33 cellular contexts compared by ENCODE assay signal in genomic region chr6:140281236-140281635, GRCh38.
DNase-seq lines count a peak whose midpoint lies in the region; ATAC-seq, FAIRE-seq and TF ChIP-seq lines count a peak whose summit lies in the region.
"Had no signal": no experiment of that assay in that cellular context is flagged by ENCODE, and none has a peak within 500 bp of the region (broad histone marks: within the 10 kb centered on the region; RNA-seq: fewer than 3 reads in every experiment).

No MANE protein-coding gene starts in this region.

- no peak for TF ChIP-seq RAD21 in HepG2 (CRISPR knock-in tag; IDR thresholded peaks at IDR 0.05)

- intact Hi-C loops in HepG2 (cut with micrococcal nuclease; ENCODE audit: unreplicated experiment), result loop anchor here (10.0 kb wide), 1 partner anchor 906 kb away; the partner anchor contains the start of gene CITED2
- intact Hi-C loops in right lobe of liver (cut with DNase I), result loop anchor here in 1 of 2 donors (10.0 kb wide), 1 partner anchor 54 kb away; no protein-coding TSS in a partner anchor

- no peak for TF ChIP-seq EP300 in HepG2 (IDR thresholded peaks at IDR 0.05; ENCODE audit: low read depth in 2 of 2, low read length in 2 of 2)
- no peak for TF ChIP-seq EP300 in HepG2 (CRISPR knock-in tag; IDR thresholded peaks at IDR 0.05; ENCODE audit: borderline replicate concordance)

- peaks cover 12% of the 10 kb centered on the region for H3K4me1 ChIP-seq in HepG2 (ENCODE audit: insufficient read depth, low read length)
- H3K4me1 ChIP-seq in right lobe of liver, result no peaks in the 10 kb centered on the region
- H3K4me1 ChIP-seq in duodenal mucosa (ENCODE audit: control insufficient read depth in 1 of 2, insufficient read depth in 2 of 2, low read length in 2 of 2), result no peaks in the 10 kb centered on the region
- H3K4me1 ChIP-seq: breast epithelium, lower lobe of right lung had no signal

- H3K4me3 ChIP-seq in HepG2 (replicated peaks in 1 of 3; ENCODE audit: insufficient read depth in 1 of 3, low read depth in 2 of 3, low read length in 3 of 3) (no peak overlapping the region), right lobe of liver (no peak overlapping the region), duodenal mucosa (ENCODE audit: low read depth in 1 of 2, low read length in 2 of 2) (peak overlapping the region; percentile 0 to 49)
- H3K4me3 ChIP-seq: breast epithelium, GM23338, lower lobe of right lung, MG63, psoas muscle, transverse colon had no signal

- H3K9ac ChIP-seq in HepG2 (ENCODE audit: insufficient read depth, low read depth, low read length) (no peak overlapping the region), duodenal mucosa (ENCODE audit: low read depth in 1 of 2, low read length in 2 of 2) (no peak overlapping the region)

- POLR2A ChIA-PET in HepG2 (lab: Yijun Ruan, JAX), result interaction anchor here (0.9 to 1.4 kb wide), 2 partner anchors 906 to 911 kb away, joined by 4 read pairs; partner anchors contain the start of gene CITED2

- no peaks in the 10 kb centered on the region for H4K20me1 ChIP-seq in HepG2 (ENCODE audit: insufficient read depth, low read length)

- DNase-seq in HepG2 (ENCODE audit: low spot score), result no peak
- DNase-seq in right lobe of liver, result no peak
- peak; percentile 67 for DNase-seq in kidney tubule cell (ENCODE audit: low spot score)
- DNase-seq in NCI-H510A treated with DMSO at 0.1 percent for 48 hours (lab: John Stamatoyannopoulos, UW), result no peak
- DNase-seq in GM19239 (ENCODE audit: insufficient read length, low spot score), result no peak
- DNase-seq in NCI-H187 (lab: John Stamatoyannopoulos, UW), result no peak
- DNase-seq in NCI-H82 treated with DMSO at 0.1 percent for 48 hours (lab: John Stamatoyannopoulos, UW; ENCODE audit: unreplicated experiment), result no peak
- DNase-seq: activated CD4-positive, alpha-beta T cell treated with anti-CD3 and anti-CD28 coated beads for 48 hours; activated effector memory CD4-positive, alpha-beta T cell treated with Interleukin-2 at 50 U/mL for 16 hours; HFFc6; KBM-7; lower lobe of right lung; MG63; natural killer cell; NCI-H2081; NCI-H226; NCI-H69; occipital lobe; psoas muscle; SIG-M5; stimulated activated CD4-positive, alpha-beta T cell treated with anti-CD3 and anti-CD28 coated beads, Interleukin-15, amount 100 ng/mL, for 24 hours; stimulated activated CD4-positive, alpha-beta T cell treated with anti-CD3 and anti-CD28 coated beads, Interleukin-4, amount 100 ng/mL, for 4 hours; T1000; transverse colon; WERI-Rb-1 had no signal

- in situ Hi-C loops in HepG2 (cut with HindIII; ENCODE audit: extremely low pct_ligation_motif_present, low pct_unique_long_range_greater_than_20kb), result no loop called here

- BruUV-seq in HepG2 (replicated peaks; lab: Mats Ljungman, UMichigan), result no TSS peak

- H3K4me2 ChIP-seq in HepG2 (ENCODE audit: low read depth, low read length), result peak overlapping the region; percentile 41; the same call in 1 of the 2 replicates
- H3K4me2 ChIP-seq: GM23338 had no signal

- H3K79me2 ChIP-seq in HepG2 (ENCODE audit: insufficient read depth, low read length), result no peaks in the 10 kb centered on the region

- TF ChIP-seq CTCF in HepG2 (CRISPR knock-in tag; IDR thresholded peaks at IDR 0.05) (no peak), right lobe of liver (IDR thresholded peaks at IDR 0.05) (no peak)

- TF ChIP-seq POLR2A in HepG2 (IDR thresholded peaks at IDR 0.05; ENCODE audit: insufficient read depth in 1 of 2, low read depth in 2 of 2, low read length in 2 of 2) (no peak), right lobe of liver (IDR thresholded peaks at IDR 0.05) (no peak)

- FAIRE-seq in HepG2 (lab: Jason Lieb, UNC) (no peak), GM19239 (lab: Jason Lieb, UNC) (no peak)
- FAIRE-seq: A204.1, endothelial cell of umbilical vein, HTR-8/SVneo, islet of Langerhans had no signal

- H3K27ac ChIP-seq in HepG2 (ENCODE audit: extremely low read length, insufficient read depth, low read length) (no peak overlapping the region), right lobe of liver (no peak overlapping the region), duodenal mucosa (ENCODE audit: low read depth, low read length) (no peak overlapping the region)
- H3K27ac ChIP-seq: breast epithelium, lower lobe of right lung, psoas muscle, WERI-Rb-1 had no signal

- 27% methylated on average over 2 of the region's 2 CpGs for WGBS in HepG2 (ENCODE audit: low lambda C conversion rate)
- 61% methylated on average over 2 of the region's 2 CpGs for WGBS in right lobe of liver (ENCODE audit: insufficient coverage, low coverage, low lambda C conversion rate, missing lambda C conversion rate)

- H3K27me3 ChIP-seq in HepG2 (ENCODE audit: control insufficient read depth in 1 of 2, insufficient read depth in 2 of 2, low read length in 2 of 2), result no peaks in the 10 kb centered on the region
- H3K27me3 ChIP-seq in right lobe of liver, result no peaks in the 10 kb centered on the region
- H3K27me3 ChIP-seq in duodenal mucosa (ENCODE audit: control insufficient read depth in 1 of 2, insufficient read depth in 2 of 2, low read length in 2 of 2), result no peaks in the 10 kb centered on the region
- H3K27me3 ChIP-seq: breast epithelium, MG63, transverse colon had no signal

- CTCF ChIA-PET in HepG2 (lab: Yijun Ruan, JAX; ENCODE audit: low intra/inter-chr PET ratio, low total read pairs), result no interaction called here

- ATAC-seq in HepG2 (peak; percentile 57; the same call in 2 of the 3 replicates), right lobe of liver (no peak)
- ATAC-seq: activated naive CD4-positive, alpha-beta T cell treated with anti-CD3 and anti-CD28 coated beads, Interleukin-2, amount 50 U/mL, for 72 hours; GM23338; lower lobe of right lung; natural killer cell; psoas muscle had no signal

- H3K9me3 ChIP-seq in HepG2 (ENCODE audit: low read length) (peaks cover 5% of the 10 kb centered on the region), right lobe of liver (no peaks in the 10 kb centered on the region), duodenal mucosa (ENCODE audit: control insufficient read depth in 1 of 2, low read length in 2 of 2) (no peaks in the 10 kb centered on the region)
- H3K9me3 ChIP-seq: breast epithelium, lower lobe of right lung, MG63, psoas muscle, transverse colon had no signal

- H2AFZ ChIP-seq in HepG2 (ENCODE audit: low read length), result no peak overlapping the region
- H2AFZ ChIP-seq: GM23338 had no signal

- no peaks in the 10 kb centered on the region for H3K36me3 ChIP-seq in HepG2 (replicated peaks in 1 of 2; ENCODE audit: control insufficient read depth in 1 of 2, insufficient read depth in 2 of 2, low read length in 2 of 2)
- H3K36me3 ChIP-seq in right lobe of liver, result no peaks in the 10 kb centered on the region
- H3K36me3 ChIP-seq in duodenal mucosa (ENCODE audit: control insufficient read depth in 1 of 2, insufficient read depth in 2 of 2, low read length in 2 of 2), result no peaks in the 10 kb centered on the region
- H3K36me3 ChIP-seq: breast epithelium, lower lobe of right lung, MG63, transverse colon, WERI-Rb-1 had no signal

TF ChIP-seq in HepG2, 621 proteins besides CTCF, POLR2A, EP300 and RAD21 (continues in another document):
- TF ChIP-seq FOXM1 (CRISPR knock-in tag; IDR thresholded peaks at IDR 0.05), result no peak
- TF ChIP-seq ZNF891 (CRISPR knock-in tag; IDR thresholded peaks at IDR 0.05), result no peak
- no peak for TF ChIP-seq ZNF296 (CRISPR knock-in tag; conservative IDR thresholded peaks at IDR 0.05)
- no peak for TF ChIP-seq FLYWCH1 (CRISPR knock-in tag; IDR thresholded peaks at IDR 0.05)
- TF ChIP-seq GTF2F1 (IDR thresholded peaks at IDR 0.05; ENCODE audit: low read length), result no peak
- no peak for TF ChIP-seq PAXIP1 (CRISPR knock-in tag; conservative IDR thresholded peaks at IDR 0.05)
- no peak for TF ChIP-seq ZFYVE20 (CRISPR knock-in tag; IDR thresholded peaks at IDR 0.05; ENCODE audit: borderline replicate concordance, low read depth)
- TF ChIP-seq RARG (CRISPR knock-in tag; IDR thresholded peaks at IDR 0.05; ENCODE audit: low read depth), result no peak
- TF ChIP-seq KLF16 (CRISPR knock-in tag; IDR thresholded peaks at IDR 0.05), result no peak
- no peak for TF ChIP-seq ZBTB43 (CRISPR knock-in tag; conservative IDR thresholded peaks at IDR 0.05)
- no peak for TF ChIP-seq MED13 (CRISPR knock-in tag; IDR thresholded peaks at IDR 0.05)

Comparison
In these comparisons a context has a peak if more than half of its experiments do, and no peak if none do; other contexts are left out.
1. H3K4me3 ChIP-seq: peak in duodenal mucosa (2 of 2); none in HepG2 (0 of 3) and right lobe of liver (0 of 3).